ENCODE assay signal across 1 cellular context in genomic region chr10:79152423-79152817, GRCh38.
TF ChIP-seq lines count a peak whose summit lies in the region.

No MANE protein-coding gene starts in this region.

TF ChIP-seq in K562, 482 proteins besides CTCF, POLR2A, EP300 and RAD21 (continued from another document):
- TF ChIP-seq RREB1 (CRISPR knock-in tag; IDR thresholded peaks at IDR 0.05) (no peak), PCBP1 (IDR thresholded peaks at IDR 0.05; ENCODE audit: low read depth, low read length, poor library complexity, severe bottlenecking) (no peak), PRDM10 (IDR thresholded peaks at IDR 0.05; ENCODE audit: partially characterized antibody) (peak; percentile 50), TSC22D4 (tag; IDR thresholded peaks at IDR 0.05) (no peak), REST (CRISPR knock-in tag; IDR thresholded peaks at IDR 0.05; ENCODE audit: low read depth) (no peak), DMBX1 (CRISPR knock-in tag; IDR thresholded peaks at IDR 0.05; ENCODE audit: borderline replicate concordance) (peak; percentile 14; the same call in 1 of the 2 replicates), NFRKB (IDR thresholded peaks at IDR 0.05; ENCODE audit: low read depth) (peak; percentile 18; the same call in 1 of the 2 replicates), FOS (IDR thresholded peaks at IDR 0.05; ENCODE audit: extremely low read depth, insufficient read length) (no peak), TBL1XR1 (IDR thresholded peaks at IDR 0.05; ENCODE audit: low read length in 2 of 2) (no peak), CHD4 (IDR thresholded peaks at IDR 0.05; ENCODE audit: insufficient read depth, insufficient replicate concordance, low read depth, low read length, poor library complexity, severe bottlenecking) (peak; percentile 54), SUPT5H (IDR thresholded peaks at IDR 0.05) (no peak), RCOR1 (IDR thresholded peaks at IDR 0.05; ENCODE audit: borderline replicate concordance in 1 of 2, low read depth in 2 of 2, low read length in 2 of 2) (peak in 1 of 2 experiments; percentile 49; a peak in 1 of 4 replicates), HMG20B (CRISPR knock-in tag; IDR thresholded peaks at IDR 0.05) (no peak), ZBTB7A (IDR thresholded peaks at IDR 0.05; ENCODE audit: borderline replicate concordance, control insufficient read depth, low read depth, low read length) (peak; percentile 28; the same call in 1 of the 2 replicates), SMAD4 (CRISPR knock-in tag; conservative IDR thresholded peaks at IDR 0.05) (0 out of 2 replicates have a peak, but pooled peaks have one; percentile 8), PTBP1 (IDR thresholded peaks at IDR 0.05; ENCODE audit: low read depth, low read length) (no peak), NFXL1 (CRISPR knock-in tag; IDR thresholded peaks at IDR 0.05) (no peak), ARNT (IDR thresholded peaks at IDR 0.05) (0 out of 4 replicates have a peak, but pooled peaks of 1 of the 2 experiments have one; percentile 25), TFE3 (CRISPR knock-in tag; IDR thresholded peaks at IDR 0.05) (no peak), BRD9 (IDR thresholded peaks at IDR 0.05; ENCODE audit: low read depth, partially characterized antibody) (peak; percentile 10), SOX6 (IDR thresholded peaks at IDR 0.05) (peak; percentile 44; the same call in 1 of the 2 replicates), ZNF511 (CRISPR knock-in tag; IDR thresholded peaks at IDR 0.05) (0 out of 2 replicates have a peak, but pooled peaks have one; percentile 31), ZHX1 (conservative IDR thresholded peaks at IDR 0.05; ENCODE audit: low read length) (no peak), KDM1A (IDR thresholded peaks at IDR 0.05) (peak; percentile 62 to 71; a peak in 2 of 4 replicates), ASH1L (IDR thresholded peaks at IDR 0.05; ENCODE audit: borderline replicate concordance, low read depth, partially characterized antibody) (no peak), ZNF780A (CRISPR knock-in tag; IDR thresholded peaks at IDR 0.05) (no peak)
